In genomic region chr20:63657937-63658748, GRCh38 we compare ENCODE assay signal across 1 cellular context.
TF ChIP-seq lines count a peak whose summit lies in the region.

Gene RTEL1, plus strand, starts transcription at chr20:63658312. Its CDS starts 1,091 bp downstream, at chr20:63659403.

TF ChIP-seq in WTC11, 78 proteins besides CTCF, POLR2A, EP300 and RAD21 (continued from another document):
- TF ChIP-seq STAT6 (CRISPR knock-in tag; conservative IDR thresholded peaks at IDR 0.05; ENCODE audit: low read depth) (no peak), NFATC4 (CRISPR knock-in tag; IDR thresholded peaks at IDR 0.05) (no peak), ZBTB43 (CRISPR knock-in tag; IDR thresholded peaks at IDR 0.05) (no peak), NR3C1 (CRISPR knock-in tag; conservative IDR thresholded peaks at IDR 0.05; ENCODE audit: low read depth) (no peak), FOXK1 (CRISPR knock-in tag; IDR thresholded peaks at IDR 0.05) (peak; percentile 78; the same call in 1 of the 2 replicates), KAT7 (CRISPR knock-in tag; IDR thresholded peaks at IDR 0.05; ENCODE audit: borderline replicate concordance) (0 out of 2 replicates have a peak, but pooled peaks have one; percentile 57), MAX (CRISPR knock-in tag; IDR thresholded peaks at IDR 0.05) (peak; percentile 37; the same call in 1 of the 2 replicates), E2F4 (CRISPR knock-in tag; IDR thresholded peaks at IDR 0.05; ENCODE audit: borderline replicate concordance, low read depth) (peak; percentile 72; the same call in 1 of the 2 replicates), MXD4 (CRISPR knock-in tag; IDR thresholded peaks at IDR 0.05; ENCODE audit: borderline replicate concordance) (no peak), TP53 (CRISPR knock-in tag; IDR thresholded peaks at IDR 0.05) (no peak), E2F5 (CRISPR knock-in tag; IDR thresholded peaks at IDR 0.05) (peak; percentile 69; the same call in 1 of the 2 replicates), USF2 (CRISPR knock-in tag; IDR thresholded peaks at IDR 0.05) (0 out of 2 replicates have a peak, but pooled peaks have one; percentile 12), ERG (CRISPR knock-in tag; IDR thresholded peaks at IDR 0.05) (no peak)
